In the genomic region with DNA sequence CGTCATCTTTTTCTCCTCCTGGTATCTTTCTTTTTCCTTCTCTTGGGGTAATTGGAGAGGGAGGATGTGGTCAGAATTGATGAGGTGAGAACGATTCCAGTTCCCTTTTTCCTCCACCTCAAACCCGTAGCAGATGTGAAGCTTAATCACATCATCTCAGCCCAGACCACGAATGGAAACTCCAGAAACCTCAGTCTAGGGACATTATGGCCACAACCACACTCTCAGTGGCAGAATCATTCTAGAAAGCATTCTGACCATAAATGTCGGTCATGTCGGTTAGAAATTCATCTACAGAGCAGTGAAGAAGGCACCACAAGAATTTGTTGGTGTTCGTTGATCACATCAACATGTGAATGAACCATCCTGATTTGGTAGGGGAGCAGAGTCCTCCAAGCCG, we compare ENCODE assay signal across 10 cellular contexts.
DNase-seq lines count a peak whose midpoint lies in the region; ATAC-seq, FAIRE-seq and TF ChIP-seq lines count a peak whose summit lies in the region.
"Had no signal": no experiment of that assay in that cellular context is flagged by ENCODE, and none has a peak within 500 bp of the region (broad histone marks: within the 10 kb centered on the region; RNA-seq: fewer than 3 reads in every experiment).

No MANE protein-coding gene starts in this region.

- FAIRE-seq in keratinocyte (lab: Jason Lieb, UNC): peak; percentile 13
- FAIRE-seq: TTC549 had no signal

- H3K79me2 ChIP-seq in Loucy (ENCODE audit: insufficient read depth, low read length) (no peaks in the 10 kb centered on the region), keratinocyte (ENCODE audit: control insufficient read depth, insufficient read depth, low read length) (no peaks in the 10 kb centered on the region)

- dilution Hi-C loops in keratinocyte (cut with MboI; ENCODE audit: extremely low pct_ligation_motif_present, low sequenced_read_pairs): no loop called here

- TF ChIP-seq CTCF in Loucy (conservative IDR thresholded peaks at IDR 0.05; ENCODE audit: low read length): no peak
- TF ChIP-seq CTCF in keratinocyte (optimal IDR thresholded peaks at IDR 0.05 in 1 of 3, IDR thresholded peaks at IDR 0.05 in 1 of 3, conservative IDR thresholded peaks at IDR 0.05 in 1 of 3; ENCODE audit: extremely low read depth in 1 of 3, insufficient read depth in 2 of 3, low read length in 3 of 3): no peak
- no peak for TF ChIP-seq CTCF in sigmoid colon (IDR thresholded peaks at IDR 0.05)
- no peak for TF ChIP-seq CTCF in psoas muscle (IDR thresholded peaks at IDR 0.05)
- no peak for TF ChIP-seq CTCF in colonic mucosa (IDR thresholded peaks at IDR 0.05)

- H4K20me1 ChIP-seq in Loucy (ENCODE audit: insufficient read depth, low read length, poor library complexity, severe bottlenecking): no peaks in the 10 kb centered on the region
- H4K20me1 ChIP-seq in keratinocyte (ENCODE audit: control insufficient read depth, extremely low read depth, insufficient read depth, low read length): no peaks in the 10 kb centered on the region

- H3K36me3 ChIP-seq in Loucy (ENCODE audit: insufficient read depth, low read length): no peaks in the 10 kb centered on the region
- no peaks in the 10 kb centered on the region for H3K36me3 ChIP-seq in keratinocyte (ENCODE audit: control insufficient read depth in 2 of 2, extremely low read depth in 1 of 2, insufficient read depth in 2 of 2, low read length in 2 of 2)
- no peaks in the 10 kb centered on the region for H3K36me3 ChIP-seq in sigmoid colon
- no peaks in the 10 kb centered on the region for H3K36me3 ChIP-seq in psoas muscle (ENCODE audit: insufficient read depth in 1 of 2, low read depth in 1 of 2)
- no peaks in the 10 kb centered on the region for H3K36me3 ChIP-seq in colonic mucosa

- TF ChIP-seq POLR2A in sigmoid colon (IDR thresholded peaks at IDR 0.05): no peak

- 48 to 75% methylated on average over 8 of the region's 8 CpGs for WGBS in sigmoid colon, 2 donors
- 68 to 75% (median 71%) methylated on average over 8 of the region's 8 CpGs for WGBS in psoas muscle, 3 donors

- H3K9me3 ChIP-seq in Loucy (ENCODE audit: insufficient read depth, low read depth, low read length) (no peaks in the 10 kb centered on the region), keratinocyte (ENCODE audit: control insufficient read depth, low read depth, low read length) (no peaks in the 10 kb centered on the region), sigmoid colon (no peaks in the 10 kb centered on the region), psoas muscle (no peaks in the 10 kb centered on the region), colonic mucosa (no peaks in the 10 kb centered on the region)

- H3K4me3 ChIP-seq in Loucy (ENCODE audit: low read length, poor library complexity, severe bottlenecking): no peak overlapping the region
- H3K4me3 ChIP-seq in keratinocyte (ENCODE audit: control insufficient read depth in 2 of 3, extremely low read depth in 1 of 3, insufficient read depth in 2 of 3, low read depth in 1 of 3, low read length in 3 of 3): no peak overlapping the region
- H3K4me3 ChIP-seq in sigmoid colon: no peak overlapping the region
- no peak overlapping the region for H3K4me3 ChIP-seq in psoas muscle
- H3K4me3 ChIP-seq in colonic mucosa: no peak overlapping the region

- no peak for TF ChIP-seq EP300 in sigmoid colon (IDR thresholded peaks at IDR 0.05)

- H3K9ac ChIP-seq in Loucy (ENCODE audit: low read depth, low read length, poor library complexity, severe bottlenecking) (no peak overlapping the region), keratinocyte (ENCODE audit: control insufficient read depth, extremely low read depth, insufficient read depth, low read length) (no peak overlapping the region), colonic mucosa (ENCODE audit: low read depth in 2 of 2, low read length in 2 of 2) (no peak overlapping the region)

- H3K4me2 ChIP-seq in Loucy (ENCODE audit: low read depth, low read length, poor library complexity, severe bottlenecking) (peak overlapping the region; percentile 50), keratinocyte (ENCODE audit: control insufficient read depth, extremely low read depth, insufficient read depth, low read depth, low read length) (no peak overlapping the region)

- H3K4me1 ChIP-seq in Loucy (ENCODE audit: insufficient read depth, low read length, poor library complexity, severe bottlenecking): peaks cover 26% of the 10 kb centered on the region
- peaks cover 19% of the 10 kb centered on the region for H3K4me1 ChIP-seq in keratinocyte (ENCODE audit: control insufficient read depth, extremely low read depth, insufficient read depth, low read length)
- H3K4me1 ChIP-seq in sigmoid colon: no peaks in the 10 kb centered on the region
- no peaks in the 10 kb centered on the region for H3K4me1 ChIP-seq in psoas muscle
- H3K4me1 ChIP-seq in colonic mucosa: no peaks in the 10 kb centered on the region

- H3F3A ChIP-seq in Loucy (ENCODE audit: low read depth): no peaks in the 10 kb centered on the region

- intact Hi-C loops in sigmoid colon (cut with DNase I) (no loop called here), psoas muscle (cut with DNase I) (no loop called here), colonic mucosa (cut with DNase I) (no loop called here)

- ATAC-seq in GM18868 (IDR thresholded peaks at IDR 0.05; ENCODE audit: unreplicated experiment) (peak; percentile 48), GM21825 (IDR thresholded peaks at IDR 0.05; ENCODE audit: unreplicated experiment) (peak; percentile 61), psoas muscle (no peak)

- H3K27ac ChIP-seq in keratinocyte (ENCODE audit: control insufficient read depth, insufficient read depth, low read length) (no peak overlapping the region), sigmoid colon (no peak overlapping the region), psoas muscle (no peak overlapping the region), colonic mucosa (no peak overlapping the region)
- H3K27ac ChIP-seq: HL-60 had no signal

- H2AFZ ChIP-seq in Loucy (ENCODE audit: low read length) (no peak overlapping the region), keratinocyte (ENCODE audit: control insufficient read depth, low read length) (no peak overlapping the region)

- H3K27me3 ChIP-seq in Loucy (ENCODE audit: insufficient read depth, low read length, poor library complexity, severe bottlenecking) (no peaks in the 10 kb centered on the region), keratinocyte (ENCODE audit: control insufficient read depth, extremely low read depth, insufficient read depth, low read length) (no peaks in the 10 kb centered on the region), sigmoid colon (no peaks in the 10 kb centered on the region), psoas muscle (ENCODE audit: insufficient read depth in 3 of 3, low read length in 2 of 3) (peaks cover 0 to 3% (median 0%) of the 10 kb centered on the region in 3 donors), colonic mucosa (no peaks in the 10 kb centered on the region)

- no peak for DNase-seq in keratinocyte (ENCODE audit: low read depth, low spot score)
- DNase-seq in sigmoid colon: no peak
- DNase-seq in psoas muscle: no peak
- DNase-seq in colonic mucosa: no peak
- DNase-seq in mesenteric fat pad (ENCODE audit: low spot score): no peak

- no peaks in the 10 kb centered on the region for H3K9me2 ChIP-seq in Loucy (replicated peaks; ENCODE audit: low read depth, low read length)

- no peaks in the 10 kb centered on the region for H3K9me1 ChIP-seq in keratinocyte (ENCODE audit: control insufficient read depth, extremely low read depth, insufficient read depth, low read length)

Comparison
In these comparisons a context has a peak if more than half of its experiments do, and no peak if none do; other contexts are left out.
1. ATAC-seq: peak in GM18868 (single experiment) and GM21825 (single experiment); none in psoas muscle (0 of 4).